In the genomic region with DNA sequence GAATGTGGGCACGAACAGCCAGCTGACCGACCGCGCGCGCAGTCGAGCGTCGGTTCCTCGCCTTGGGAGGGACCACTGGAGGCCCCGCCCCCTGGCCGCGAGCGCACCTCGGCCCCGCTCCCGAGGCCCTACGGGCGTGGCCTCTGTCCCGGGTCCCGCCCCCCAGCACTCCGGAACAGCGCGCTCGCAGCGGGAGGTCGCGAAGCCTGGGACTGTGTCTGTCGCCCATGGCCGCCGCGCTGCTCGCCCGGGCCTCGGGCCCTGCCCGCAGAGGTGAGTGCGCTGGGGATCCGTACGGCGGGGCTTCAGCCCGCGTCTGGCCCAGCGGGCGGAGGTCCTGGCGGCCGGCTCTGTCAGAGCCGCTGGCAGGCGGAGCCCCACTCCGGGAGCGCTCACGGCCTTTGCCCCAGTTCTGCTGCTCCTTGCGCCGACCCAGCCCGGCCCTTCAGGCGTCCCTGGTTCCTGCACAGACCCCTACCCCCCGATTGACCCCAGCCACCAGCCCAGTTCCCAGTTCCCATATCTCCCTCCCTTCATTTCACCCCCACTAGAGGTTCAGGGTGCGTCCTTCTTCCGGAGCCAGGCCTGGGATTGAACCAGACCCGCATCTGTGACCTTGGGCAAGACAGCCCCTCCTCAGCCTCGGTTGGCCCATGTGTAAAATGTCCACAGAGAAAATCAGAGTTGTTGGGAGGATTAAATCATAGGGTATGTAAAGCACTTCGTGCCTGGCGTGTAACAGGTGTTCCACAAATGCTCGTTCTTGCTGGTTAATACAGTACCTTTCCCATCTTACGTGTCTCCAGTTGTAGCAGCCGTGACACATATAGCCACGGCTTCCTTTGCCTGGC, we compare ENCODE assay signal across 8 cellular contexts. TPM values are rescaled to one million over a fixed set of nuclear protein-coding genes. Genes with fewer than 3 reads are reported as not detected.
DNase-seq lines count a peak whose midpoint lies in the region; ATAC-seq and TF ChIP-seq lines count a peak whose summit lies in the region.

Gene ACADS (plus strand): TSS at position 168 of the 851 bp plus-strand sequence. CDS start 60 bp downstream, at position 228.

- peaks cover 8% of the 10 kb centered on the region for H3K4me1 Mint-ChIP-seq in glutamatergic neuron (ENCODE audit: low read depth, unreplicated experiment)
- peaks cover 17% of the 10 kb centered on the region for H3K4me1 Mint-ChIP-seq in osteocyte (ENCODE audit: unreplicated experiment)

- H3K27ac Mint-ChIP-seq in glutamatergic neuron (ENCODE audit: unreplicated experiment): peak within 1 kb of the TSS; percentile 36
- H3K27ac Mint-ChIP-seq in osteocyte (ENCODE audit: unreplicated experiment): peak within 1 kb of the TSS; percentile 66

- H3K4me1 ChIP-seq in HEK293 (ENCODE audit: control insufficient read depth, insufficient read depth, low read length) (no peaks in the 10 kb centered on the region; the same call in none of the 2 replicates), testis (peaks cover 6% of the 10 kb centered on the region)

- peak; percentile 99 for ATAC-seq in SK-N-SH treated with all-trans-retinoic acid at 6 μM for 48 hours

- intact Hi-C loops in testis (cut with DNase I; ENCODE audit: low total_unique reads): no loop called here

- POLR2A ChIA-PET in HEK293 (lab: Yijun Ruan, JAX): interaction anchor here (1.0 kb wide), 2 partner anchors 14 to 144 kb away, joined by 4 read pairs; partner anchors contain the start of gene POP5

- H3K27me3 Mint-ChIP-seq in glutamatergic neuron (ENCODE audit: unreplicated experiment) (peaks cover 1% of the 10 kb centered on the region), osteocyte (ENCODE audit: unreplicated experiment) (no peaks in the 10 kb centered on the region)

- H3K27me3 ChIP-seq in testis: no peaks in the 10 kb centered on the region

- H3K4me3 ChIP-seq in GM08714 (ENCODE audit: low read length) (peak within 1 kb of the TSS; percentile 76), HEK293 (ENCODE audit: low read depth, low read length) (peak within 1 kb of the TSS; percentile 64), testis (peak within 1 kb of the TSS; percentile 62 to 70)

- 8 to 10% methylated on average over 37 of the region's 66 CpGs for WGBS in testis, 2 donors

- TF ChIP-seq POLR2A in testis (IDR thresholded peaks at IDR 0.05): no peak

- peak within 1 kb of the TSS; percentile 89 for H3K4me3 Mint-ChIP-seq in glutamatergic neuron (ENCODE audit: unreplicated experiment)
- peak within 1 kb of the TSS; percentile 82 for H3K4me3 Mint-ChIP-seq in osteocyte (ENCODE audit: unreplicated experiment)

- H3K9me3 ChIP-seq in HEK293 (ENCODE audit: control insufficient read depth, insufficient read depth, low read depth, low read length) (no peaks in the 10 kb centered on the region), testis (no peaks in the 10 kb centered on the region)

- TF ChIP-seq CTCF in HEK293 (tag by site-specific recombination; IDR thresholded peaks at IDR 0.05) (no peak), glutamatergic neuron (IDR thresholded peaks at IDR 0.05; ENCODE audit: partially characterized antibody, unreplicated experiment) (no peak), osteocyte (IDR thresholded peaks at IDR 0.05) (no peak), testis (IDR thresholded peaks at IDR 0.05) (no peak)

- H3K27ac ChIP-seq in HEK293 (ENCODE audit: extremely low read depth, low read depth, low read length) (peak within 1 kb of the TSS; percentile 40; the same call in 1 of the 2 replicates), testis (peak within 1 kb of the TSS; percentile 68 to 72)

- CTCF ChIA-PET in HEK293 (lab: Yijun Ruan, JAX): interaction anchor here (1.2 kb wide), 1 partner anchor 11 kb away, joined by 6 read pairs; no protein-coding TSS in a partner anchor

- H3K9me3 Mint-ChIP-seq in glutamatergic neuron (ENCODE audit: unreplicated experiment) (peaks cover 6% of the 10 kb centered on the region), osteocyte (ENCODE audit: unreplicated experiment) (no peaks in the 10 kb centered on the region)

- H3K36me3 Mint-ChIP-seq in glutamatergic neuron (ENCODE audit: unreplicated experiment) (no peaks in the 10 kb centered on the region), osteocyte (ENCODE audit: unreplicated experiment) (peaks cover 16% of the 10 kb centered on the region)

- peaks cover 24 to 73% of the 10 kb centered on the region in 2 experiments for H3K36me3 ChIP-seq in HEK293 (ENCODE audit: control insufficient read depth in 2 of 2, insufficient read depth in 1 of 2, low read length in 2 of 2)
- no peaks in the 10 kb centered on the region for H3K36me3 ChIP-seq in testis (ENCODE audit: low read depth, missing control alignments)

- DNase-seq in MV-4-11 (lab: John Stamatoyannopoulos, UW) (peak; percentile 86), glutamatergic neuron (peak; percentile 92), osteocyte (ENCODE audit: extremely low spot score, unreplicated experiment) (peak; percentile 92), testis (peak; percentile 93)
- peak; percentile 92 for DNase-seq in activated naive CD4-positive, alpha-beta T cell treated with anti-CD3 and anti-CD28 coated beads, Interleukin-2, amount 50 U/mL, for 16 hours

TF ChIP-seq in HEK293, 187 proteins besides CTCF, POLR2A, EP300 and RAD21 (continues in another document):
- TF ChIP-seq BCL11B (tag by site-specific recombination; IDR thresholded peaks at IDR 0.05; ENCODE audit: low read depth) (no peak), KLF7 (tag by site-specific recombination; IDR thresholded peaks at IDR 0.05; ENCODE audit: borderline replicate concordance) (0 out of 2 replicates have a peak, but pooled peaks have one; percentile 15), ZNF2 (tag by site-specific recombination; IDR thresholded peaks at IDR 0.05) (no peak), MEIS1 (CRISPR knock-in tag; IDR thresholded peaks at IDR 0.05; ENCODE audit: borderline replicate concordance) (no peak), ZNF747 (tag by site-specific recombination; IDR thresholded peaks at IDR 0.05) (no peak), ZNF501 (tag by site-specific recombination; IDR thresholded peaks at IDR 0.05) (no peak), ZNF423 (tag by site-specific recombination; IDR thresholded peaks at IDR 0.05) (no peak), ZNF24 (tag by site-specific recombination; IDR thresholded peaks at IDR 0.05) (no peak), ZNF146 (tag by site-specific recombination; IDR thresholded peaks at IDR 0.05) (no peak), ZNF510 (tag by site-specific recombination; IDR thresholded peaks at IDR 0.05; ENCODE audit: insufficient replicate concordance) (no peak), ZNF596 (tag by site-specific recombination; IDR thresholded peaks at IDR 0.05) (no peak), ZNF324 (tag by site-specific recombination; IDR thresholded peaks at IDR 0.05) (no peak), ZNF174 (tag by site-specific recombination; IDR thresholded peaks at IDR 0.05) (no peak)
- TF ChIP-seq, protein P1, sequence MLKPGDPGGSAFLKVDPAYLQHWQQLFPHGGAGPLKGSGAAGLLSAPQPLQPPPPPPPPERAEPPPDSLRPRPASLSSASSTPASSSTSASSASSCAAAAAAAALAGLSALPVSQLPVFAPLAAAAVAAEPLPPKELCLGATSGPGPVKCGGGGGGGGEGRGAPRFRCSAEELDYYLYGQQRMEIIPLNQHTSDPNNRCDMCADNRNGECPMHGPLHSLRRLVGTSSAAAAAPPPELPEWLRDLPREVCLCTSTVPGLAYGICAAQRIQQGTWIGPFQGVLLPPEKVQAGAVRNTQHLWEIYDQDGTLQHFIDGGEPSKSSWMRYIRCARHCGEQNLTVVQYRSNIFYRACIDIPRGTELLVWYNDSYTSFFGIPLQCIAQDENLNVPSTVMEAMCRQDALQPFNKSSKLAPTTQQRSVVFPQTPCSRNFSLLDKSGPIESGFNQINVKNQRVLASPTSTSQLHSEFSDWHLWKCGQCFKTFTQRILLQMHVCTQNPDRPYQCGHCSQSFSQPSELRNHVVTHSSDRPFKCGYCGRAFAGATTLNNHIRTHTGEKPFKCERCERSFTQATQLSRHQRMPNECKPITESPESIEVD (tag by site-specific recombination; IDR thresholded peaks at IDR 0.05): no peak

TF ChIP-seq in SK-N-SH treated with all-trans-retinoic acid at 6 μM for 48 hours, 23 proteins besides CTCF, POLR2A, EP300 and RAD21 (continues in another document):
- no peak for TF ChIP-seq CSDC2 (CRISPR knock-in tag; IDR thresholded peaks at IDR 0.05)
- no peak for TF ChIP-seq OSR1 (CRISPR knock-in tag; IDR thresholded peaks at IDR 0.05)
- no peak for TF ChIP-seq ZFP3 (CRISPR knock-in tag; IDR thresholded peaks at IDR 0.05)
- no peak for TF ChIP-seq ISL1 (CRISPR knock-in tag; IDR thresholded peaks at IDR 0.05)
- no peak for TF ChIP-seq PATZ1 (CRISPR knock-in tag; IDR thresholded peaks at IDR 0.05; ENCODE audit: borderline replicate concordance)
- no peak for TF ChIP-seq TCF4 (CRISPR knock-in tag; IDR thresholded peaks at IDR 0.05; ENCODE audit: borderline replicate concordance)
- no peak for TF ChIP-seq ESRRG (CRISPR knock-in tag; IDR thresholded peaks at IDR 0.05)
- no peak for TF ChIP-seq BACH2 (CRISPR knock-in tag; IDR thresholded peaks at IDR 0.05; ENCODE audit: borderline replicate concordance)

RNA-seq across cellular contexts. Expression of gene ACADS, which starts in this region (rescaled TPM):
- total RNA-seq in glutamatergic neuron (ENCODE audit: unreplicated experiment) (8.1 TPM), osteocyte (4.6 and 4.9 TPM in 2 replicates), testis (10 to 100 TPM; 28.3 to 30.2 TPM)
- 43.9 TPM for polyA plus RNA-seq in testis (ENCODE audit: insufficient read depth, low read depth, low replicate concordance)

Comparison
In these comparisons a context has a peak if more than half of its experiments do, and no peak if none do; other contexts are left out.
1. Peak in every context shown above with its lines: DNase-seq, ATAC-seq, H3K4me3 ChIP-seq and H3K27ac ChIP-seq.